Comparison of ENCODE assay signal across 13 cellular contexts in the genomic region with DNA sequence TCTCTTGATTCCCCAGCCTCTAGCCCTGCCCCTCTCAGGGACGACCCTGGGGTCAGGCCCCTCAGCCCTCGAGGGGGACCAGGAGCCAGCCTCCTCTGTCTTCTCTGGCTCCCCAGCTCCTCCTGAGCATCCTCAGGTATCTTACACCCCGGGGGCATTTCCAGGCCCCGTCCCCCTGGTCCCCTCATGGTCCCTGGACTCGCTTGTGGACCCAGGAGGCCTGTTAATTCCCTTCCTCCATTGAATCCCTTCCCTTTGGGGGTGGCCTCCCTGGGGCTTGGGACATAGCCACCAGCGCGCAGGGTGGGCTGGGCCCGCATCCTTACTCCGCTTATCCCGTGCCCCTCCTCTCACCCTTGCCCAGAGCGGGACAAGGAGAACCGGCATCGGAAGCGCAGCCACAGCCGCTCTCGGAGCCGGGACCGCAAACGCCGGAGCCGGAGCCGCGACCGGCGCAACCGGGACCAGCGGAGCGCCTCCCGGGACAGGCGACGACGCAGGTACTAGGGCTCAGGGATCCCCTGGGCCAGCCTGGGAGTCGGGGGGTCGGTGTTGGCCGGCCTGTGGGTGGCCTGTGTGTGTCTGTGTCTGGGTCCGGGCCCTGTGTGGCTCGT. TPM values are rescaled to one million over a fixed set of nuclear protein-coding genes. Genes with fewer than 3 reads are reported as not detected.
DNase-seq lines count a peak whose midpoint lies in the region; ATAC-seq, FAIRE-seq and TF ChIP-seq lines count a peak whose summit lies in the region.
"Had no signal": no experiment of that assay in that cellular context is flagged by ENCODE, and none has a peak within 500 bp of the region (broad histone marks: within the 10 kb centered on the region; RNA-seq: fewer than 3 reads in every experiment).

No MANE protein-coding gene starts in this region.

- H3K27ac ChIP-seq in CD4-positive, alpha-beta memory T cell (ENCODE audit: low read depth, low read length) = peak overlapping the region; percentile 99
- H3K27ac ChIP-seq in HL-60 (replicated peaks) = peak overlapping the region; percentile 8
- H3K27ac ChIP-seq in astrocyte (ENCODE audit: low read depth, low read length) = no peak overlapping the region
- H3K27ac ChIP-seq in hepatocyte = no peak overlapping the region

- CTCF ChIA-PET in CD4-positive, alpha-beta memory T cell (lab: Charles Lee; ENCODE audit: partially characterized antibody) = no interaction called here

- no peak overlapping the region for H3K4me3 ChIP-seq in CD4-positive, alpha-beta memory T cell (ENCODE audit: low read length in 2 of 2)
- peak overlapping the region; percentile 17 for H3K4me3 ChIP-seq in HL-60 (replicated peaks; ENCODE audit: insufficient read depth, low read length)
- H3K4me3 ChIP-seq in astrocyte (ENCODE audit: insufficient read depth, low read depth, low read length) = no peak overlapping the region
- no peak overlapping the region for H3K4me3 ChIP-seq in hepatocyte
- H3K4me3 ChIP-seq: mucosa of descending colon had no signal

- peaks cover 48% of the 10 kb centered on the region for H3K36me3 ChIP-seq in CD4-positive, alpha-beta memory T cell (ENCODE audit: insufficient read depth, low read length)
- peaks cover 16% of the 10 kb centered on the region for H3K36me3 ChIP-seq in astrocyte (ENCODE audit: insufficient read depth, low read length)
- H3K36me3 ChIP-seq in hepatocyte (replicated peaks; ENCODE audit: insufficient read depth, low read depth) = peaks cover 5% of the 10 kb centered on the region

- FAIRE-seq in astrocyte (lab: Jason Lieb, UNC) = no peak

- 94% methylated on average over 32 of the region's 37 CpGs for WGBS in hepatocyte (ENCODE audit: low lambda C conversion rate, missing lambda C conversion rate)

- H3K27ac Mint-ChIP-seq in CD4-positive, alpha-beta memory T cell = peak overlapping the region in 5 of 7 donors; percentile 83 to 98 (median 84)
- H3K27ac Mint-ChIP-seq in astrocyte (ENCODE audit: unreplicated experiment) (peak overlapping the region; percentile 20), nephron progenitor cell (peak overlapping the region; percentile 99)
- H3K27ac Mint-ChIP-seq: activated CD4-positive, alpha-beta memory T cell treated with anti-CD3 and anti-CD28 coated beads, Interleukin-2, amount 10 ng/mL, durations not matched to agents 7 days and 5 days had no signal

- peaks cover 30 to 67% (median 44%) of the 10 kb centered on the region in 4 donors for H3K4me1 Mint-ChIP-seq in CD4-positive, alpha-beta memory T cell
- H3K4me1 Mint-ChIP-seq in astrocyte (ENCODE audit: low read depth, unreplicated experiment) (peaks cover 28% of the 10 kb centered on the region), nephron progenitor cell (peaks cover 43% of the 10 kb centered on the region)

- peaks cover 43% of the 10 kb centered on the region for H3K4me1 ChIP-seq in CD4-positive, alpha-beta memory T cell (ENCODE audit: insufficient read depth, low read length)
- peaks cover 26% of the 10 kb centered on the region for H3K4me1 ChIP-seq in astrocyte (ENCODE audit: insufficient read depth, low read length)
- peaks cover 25% of the 10 kb centered on the region for H3K4me1 ChIP-seq in hepatocyte (ENCODE audit: insufficient read depth)

- peaks cover 25 to 62% of the 10 kb centered on the region in 2 donors for H3K36me3 Mint-ChIP-seq in CD4-positive, alpha-beta memory T cell
- peaks cover 14% of the 10 kb centered on the region for H3K36me3 Mint-ChIP-seq in astrocyte (ENCODE audit: low read depth, unreplicated experiment)
- peaks cover 38% of the 10 kb centered on the region for H3K36me3 Mint-ChIP-seq in nephron progenitor cell (ENCODE audit: low read depth)

- no peaks in the 10 kb centered on the region for H3K27me3 ChIP-seq in CD4-positive, alpha-beta memory T cell (ENCODE audit: insufficient read depth, low read length)
- H3K27me3 ChIP-seq in HL-60 (ENCODE audit: insufficient read depth, poor library complexity, severe bottlenecking) (no peaks in the 10 kb centered on the region), astrocyte (ENCODE audit: insufficient read depth, low read length) (no peaks in the 10 kb centered on the region), hepatocyte (no peaks in the 10 kb centered on the region)

- H3K9me3 ChIP-seq in CD4-positive, alpha-beta memory T cell (ENCODE audit: control insufficient read depth in 1 of 2, low read length in 2 of 2) = no peaks in the 10 kb centered on the region
- H3K9me3 ChIP-seq in astrocyte (ENCODE audit: insufficient read depth, low read depth, low read length) (no peaks in the 10 kb centered on the region), hepatocyte (ENCODE audit: low read depth) (no peaks in the 10 kb centered on the region)
- H3K9me3 ChIP-seq: mucosa of descending colon had no signal

- H3K4me2 ChIP-seq in astrocyte (ENCODE audit: low read length) = peak overlapping the region; percentile 97
- H3K4me2 ChIP-seq in hepatocyte = no peak overlapping the region

- H3K79me2 ChIP-seq in astrocyte (ENCODE audit: insufficient read depth, low read length) = peaks cover 90% of the 10 kb centered on the region
- H3K79me2 ChIP-seq in hepatocyte = peaks cover 88% of the 10 kb centered on the region

- no peak overlapping the region for H2AFZ ChIP-seq in astrocyte (ENCODE audit: low read depth, low read length)
- no peak overlapping the region for H2AFZ ChIP-seq in hepatocyte

- no peak overlapping the region for H3K9ac ChIP-seq in astrocyte (ENCODE audit: low read length)

- peak overlapping the region in 4 of 8 donors; percentile 48 to 94 (median 59) for H3K4me3 Mint-ChIP-seq in CD4-positive, alpha-beta memory T cell
- H3K4me3 Mint-ChIP-seq in astrocyte (ENCODE audit: unreplicated experiment) = peak overlapping the region; percentile 74
- peak overlapping the region; percentile 69 for H3K4me3 Mint-ChIP-seq in nephron progenitor cell

- TF ChIP-seq CTCF in HL-60 (IDR thresholded peaks at IDR 0.05; ENCODE audit: insufficient read depth, low read length) = no peak
- no peak for TF ChIP-seq CTCF in astrocyte (IDR thresholded peaks at IDR 0.05; ENCODE audit: insufficient read depth, low read depth, low read length)
- no peak for TF ChIP-seq CTCF in nephron progenitor cell (IDR thresholded peaks at IDR 0.05)
- TF ChIP-seq CTCF in hepatocyte (IDR thresholded peaks at IDR 0.05; ENCODE audit: poor library complexity) = no peak

- H4K20me1 ChIP-seq in astrocyte (ENCODE audit: insufficient read depth, low read length) = peaks cover 86% of the 10 kb centered on the region
- H4K20me1 ChIP-seq in hepatocyte (ENCODE audit: insufficient read depth, poor library complexity, severe bottlenecking) = peaks cover 76% of the 10 kb centered on the region

- ATAC-seq in GM19397 (IDR thresholded peaks at IDR 0.05; ENCODE audit: unreplicated experiment) = no peak
- ATAC-seq: mucosa of descending colon had no signal

- POLR2A ChIA-PET in CD4-positive, alpha-beta memory T cell (lab: Charles Lee; ENCODE audit: partially characterized antibody) = interaction anchor here (3.2 to 3.4 kb wide), 2 partner anchors 8 to 15 kb away, joined by 17 to 19 read pairs; a partner anchor contains a TSS

- intact Hi-C loops in CD4-positive, alpha-beta memory T cell (cut with micrococcal nuclease) = loop anchor here (10.0 kb wide), 2 partner anchors 1214 to 1554 kb away; a partner anchor contains a TSS

- no peak for DNase-seq in CD4-positive, alpha-beta memory T cell
- DNase-seq in HL-60 (ENCODE audit: low read depth in 1 of 2, low spot score in 1 of 2) (no peak), astrocyte (ENCODE audit: low read depth) (no peak), nephron progenitor cell (no peak), T-helper 9 cell (no peak), NCI-H748 (lab: John Stamatoyannopoulos, UW; ENCODE audit: unreplicated experiment) (no peak), hepatocyte (ENCODE audit: low spot score) (no peak)
- DNase-seq: activated CD4-positive, alpha-beta memory T cell treated with anti-CD3 and anti-CD28 coated beads, Interleukin-2, amount 10 ng/mL, durations not matched to agents 7 days and 5 days; mucosa of descending colon; retina; stimulated activated CD4-positive, alpha-beta T cell treated with anti-CD3 and anti-CD28 coated beads, Interleukin-4, amount 100 ng/mL, for 24 hours; T1000 had no signal

- H3K9me3 Mint-ChIP-seq in CD4-positive, alpha-beta memory T cell = peaks cover 0 to 7% (median 0%) of the 10 kb centered on the region in 8 donors
- no peaks in the 10 kb centered on the region for H3K9me3 Mint-ChIP-seq in astrocyte (ENCODE audit: unreplicated experiment)
- H3K9me3 Mint-ChIP-seq in nephron progenitor cell = no peaks in the 10 kb centered on the region
- H3K9me3 Mint-ChIP-seq: activated CD4-positive, alpha-beta memory T cell treated with anti-CD3 and anti-CD28 coated beads, Interleukin-2, amount 10 ng/mL, durations not matched to agents 7 days and 5 days had no signal

- H3K27me3 Mint-ChIP-seq in CD4-positive, alpha-beta memory T cell = no peaks in the 10 kb centered on the region
- no peaks in the 10 kb centered on the region for H3K27me3 Mint-ChIP-seq in astrocyte (ENCODE audit: low read depth, unreplicated experiment)
- H3K27me3 Mint-ChIP-seq in nephron progenitor cell (ENCODE audit: low read depth, poor library complexity) = no peaks in the 10 kb centered on the region
- H3K27me3 Mint-ChIP-seq: activated CD4-positive, alpha-beta memory T cell treated with anti-CD3 and anti-CD28 coated beads, Interleukin-2, amount 10 ng/mL, durations not matched to agents 7 days and 5 days had no signal

- H3K9me2 ChIP-seq in hepatocyte (replicated peaks; ENCODE audit: insufficient read depth) = no peaks in the 10 kb centered on the region

RNA-seq across cellular contexts. Expression of a gene that starts 4.1 kb away (rescaled TPM):
- total RNA-seq in CD4-positive, alpha-beta memory T cell = 100 to 1,000 TPM; 256 to 259 TPM
- 10 to 100 TPM in 1 of 2 donors, 1 to 10 TPM in 1; 1.3 to 14.3 TPM for polyA plus RNA-seq in CD4-positive, alpha-beta memory T cell
- total RNA-seq in astrocyte = 183 and 194 TPM in 2 replicates
- 94.6 and 99.6 TPM in 2 replicates for total RNA-seq in hepatocyte
- 16.1 and 18.0 TPM in 2 replicates for polyA plus RNA-seq in hepatocyte

RNA-seq across cellular contexts. Expression of a gene that starts 10.9 kb away (rescaled TPM):
- total RNA-seq in CD4-positive, alpha-beta memory T cell = 1 to 10 TPM; 1.2 to 1.5 TPM
- under 1 TPM; 0.47 to 0.69 TPM for polyA plus RNA-seq in CD4-positive, alpha-beta memory T cell
- total RNA-seq in astrocyte = 12.2 and 12.8 TPM in 2 replicates
- total RNA-seq in hepatocyte = 13.0 and 18.3 TPM in 2 replicates
- 30.5 and 31.7 TPM in 2 replicates for polyA plus RNA-seq in hepatocyte

RNA-seq across cellular contexts. Expression of a gene that starts 15.5 kb away (rescaled TPM):
- 10 to 100 TPM; 21.2 to 23.4 TPM for total RNA-seq in CD4-positive, alpha-beta memory T cell
- 10 to 100 TPM; 22.5 to 28.5 TPM for polyA plus RNA-seq in CD4-positive, alpha-beta memory T cell
- total RNA-seq in astrocyte (28.4 and 30.0 TPM in 2 replicates), hepatocyte (12.2 and 17.3 TPM in 2 replicates)
- 14.2 and 22.5 TPM in 2 replicates for polyA plus RNA-seq in hepatocyte

RNA-seq across cellular contexts. Expression of a gene that starts 16.1 kb away (rescaled TPM):
- total RNA-seq in CD4-positive, alpha-beta memory T cell = 10 to 100 TPM; 53.9 to 56.9 TPM
- polyA plus RNA-seq in CD4-positive, alpha-beta memory T cell = 10 to 100 TPM in 1 of 2 donors, 1 to 10 TPM in 1; 3.9 to 15.6 TPM
- total RNA-seq in astrocyte (145 and 156 TPM in 2 replicates), hepatocyte (40.2 and 74.8 TPM in 2 replicates)
- 154 and 165 TPM in 2 replicates for polyA plus RNA-seq in hepatocyte

RNA-seq across cellular contexts. Expression of a gene that starts 18.2 kb away (rescaled TPM):
- 100 to 1,000 TPM in 1 of 2 experiments, 10 to 100 TPM in 1; 92.7 to 105 TPM for total RNA-seq in CD4-positive, alpha-beta memory T cell
- polyA plus RNA-seq in CD4-positive, alpha-beta memory T cell = 10 to 100 TPM in 1 of 2 donors, 1 to 10 TPM in 1; 7.2 to 17.8 TPM
- total RNA-seq in astrocyte (35.8 and 36.6 TPM in 2 replicates), hepatocyte (6.1 and 10.1 TPM in 2 replicates)
- polyA plus RNA-seq in hepatocyte = 53.8 and 71.5 TPM in 2 replicates

Comparison
In these comparisons a context has a peak if more than half of its experiments do, and no peak if none do; other contexts are left out.
1. H3K27ac ChIP-seq: peak in CD4-positive, alpha-beta memory T cell (single experiment) and HL-60 (single experiment); none in astrocyte (single experiment) and hepatocyte (single experiment).
2. H3K27ac Mint-ChIP-seq: peak in every context shown above with its lines; median percentile 99 in nephron progenitor cell; 84 in CD4-positive, alpha-beta memory T cell; 20 in astrocyte.